In the genomic region with DNA sequence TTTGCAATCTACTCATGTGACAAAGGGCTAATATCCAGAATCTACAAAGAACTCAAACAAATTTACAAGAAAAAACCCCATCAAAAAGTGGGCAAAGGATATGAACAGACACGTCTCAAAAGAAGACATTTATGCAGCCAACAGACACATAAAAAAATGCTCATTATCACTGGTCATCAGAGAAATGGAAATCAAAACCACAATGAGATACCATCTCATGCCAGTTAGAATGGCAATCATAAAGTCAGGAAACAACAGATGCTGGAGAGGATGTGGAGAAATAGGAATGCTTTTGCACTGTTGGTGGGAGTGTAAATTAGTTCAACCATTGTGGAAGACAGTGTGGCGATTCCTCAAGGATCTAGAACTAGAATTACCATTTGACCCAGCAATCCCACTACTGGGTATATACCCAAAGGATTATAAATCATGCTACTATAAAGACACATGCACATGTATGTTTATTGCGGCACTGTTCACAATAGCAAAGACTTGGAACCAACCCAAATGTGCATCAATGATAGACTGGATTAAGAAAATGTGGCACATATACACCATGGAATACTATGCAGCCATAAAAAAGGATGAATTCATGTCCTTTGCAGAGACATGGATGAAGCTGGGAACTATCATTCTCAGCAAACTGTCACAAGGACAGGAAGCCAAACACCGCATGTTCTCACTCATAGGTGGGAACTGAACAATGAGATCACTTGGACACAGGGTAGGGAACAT, we compare ENCODE assay signal across 1 cellular context. TPM values are rescaled to one million over a fixed set of nuclear protein-coding genes. Genes with fewer than 3 reads are reported as not detected.
"Had no signal": no experiment of that assay in that cellular context is flagged by ENCODE, and none has a peak within 500 bp of the region (broad histone marks: within the 10 kb centered on the region; RNA-seq: fewer than 3 reads in every experiment).

No MANE protein-coding gene starts in this region.

RNA-seq across cellular contexts. Expression of gene FMOD, which starts 36.7 kb away (rescaled TPM):
- polyA plus RNA-seq: neural cell had no signal
